ENCODE assay signal across 8 cellular contexts in the genomic region with DNA sequence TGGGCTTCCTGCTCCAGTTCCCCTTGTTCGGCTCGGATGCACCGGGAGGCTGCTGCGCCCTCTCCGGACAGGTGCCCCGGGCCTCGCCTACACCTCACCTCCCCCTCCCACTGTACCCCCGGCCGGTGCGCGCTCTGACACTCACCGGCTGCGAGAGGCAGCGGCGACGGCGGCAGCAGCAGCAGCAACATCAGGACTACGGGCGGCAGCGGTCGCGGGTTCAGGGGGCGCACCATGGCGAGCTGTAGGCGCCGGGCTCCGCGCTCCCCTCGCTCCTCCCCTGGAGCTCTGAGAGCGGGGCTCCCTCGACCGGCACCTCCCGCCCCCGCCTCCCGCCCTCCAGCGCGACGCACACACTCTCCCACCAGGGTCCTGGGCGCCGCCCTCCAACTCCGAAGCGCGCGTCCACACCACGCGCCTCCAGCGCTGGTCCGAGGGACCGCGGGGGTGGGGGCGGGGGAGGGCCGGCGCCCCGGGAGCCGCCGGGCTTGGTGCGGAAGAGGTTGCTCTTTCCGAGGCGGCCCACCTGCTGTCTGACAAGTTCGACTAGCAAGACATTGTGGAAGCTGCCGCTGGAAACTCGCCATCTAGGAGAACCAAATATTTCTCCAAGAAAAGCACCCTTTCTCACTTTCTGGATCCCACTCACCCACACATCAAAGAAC.
DNase-seq lines count a peak whose midpoint lies in the region; ATAC-seq lines count a peak whose summit lies in the region.

A gene with protein sequence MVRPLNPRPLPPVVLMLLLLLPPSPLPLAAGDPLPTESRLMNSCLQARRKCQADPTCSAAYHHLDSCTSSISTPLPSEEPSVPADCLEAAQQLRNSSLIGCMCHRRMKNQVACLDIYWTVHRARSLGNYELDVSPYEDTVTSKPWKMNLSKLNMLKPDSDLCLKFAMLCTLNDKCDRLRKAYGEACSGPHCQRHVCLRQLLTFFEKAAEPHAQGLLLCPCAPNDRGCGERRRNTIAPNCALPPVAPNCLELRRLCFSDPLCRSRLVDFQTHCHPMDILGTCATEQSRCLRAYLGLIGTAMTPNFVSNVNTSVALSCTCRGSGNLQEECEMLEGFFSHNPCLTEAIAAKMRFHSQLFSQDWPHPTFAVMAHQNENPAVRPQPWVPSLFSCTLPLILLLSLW (minus strand): TSS at position 433 of the 665 bp plus-strand sequence. CDS start 197 bp downstream, at position 236.

- no peaks in the 10 kb centered on the region for H3K4me1 ChIP-seq in iPS DF 6.9 (ENCODE audit: control insufficient read depth, insufficient read depth, low read length)

- peaks cover 12% of the 10 kb centered on the region for H3K27me3 ChIP-seq in iPS DF 6.9 (ENCODE audit: control insufficient read depth, insufficient read depth, low read length)

- peak; percentile 59 to 66 for ATAC-seq in stimulated activated naive B cell treated with anti-CD40 and anti-IgM and Interleukin-4, amounts not matched to agents 10 μg/mL and 1 μg/mL and 100 μg/mL, for 72 hours (replicated peaks)

- DNase-seq in NCI-H748 (lab: John Stamatoyannopoulos, UW; ENCODE audit: unreplicated experiment) (peak; percentile 15), NCI-H748 treated with DMSO at 0.1 percent for 48 hours (lab: John Stamatoyannopoulos, UW) (no peak), iPS DF 6.9 (ENCODE audit: low read depth, low spot score) (no peak), NCI-H2196 (lab: John Stamatoyannopoulos, UW; ENCODE audit: unreplicated experiment) (no peak), NCI-H1092 (lab: John Stamatoyannopoulos, UW) (no peak), T1000 (lab: John Stamatoyannopoulos, UW) (no peak)
- DNase-seq in activated naive CD4-positive, alpha-beta T cell treated with anti-CD3 and anti-CD28 coated beads, Interleukin-2, amount 50 U/mL, for 16 hours, result peak; percentile 13
- no peak for DNase-seq in stimulated activated naive B cell treated with anti-CD40 and anti-IgM and Interleukin-4, amounts not matched to agents 10 μg/mL and 1 μg/mL and 100 μg/mL, for 72 hours

- H3K4me1 Mint-ChIP-seq in stimulated activated naive B cell treated with anti-CD40 and anti-IgM and Interleukin-4, amounts not matched to agents 10 μg/mL and 1 μg/mL and 100 μg/mL, for 72 hours, result peaks cover 5 to 7% of the 10 kb centered on the region in 2 donors

- H3K4me3 Mint-ChIP-seq in stimulated activated naive B cell treated with anti-CD40 and anti-IgM and Interleukin-4, amounts not matched to agents 10 μg/mL and 1 μg/mL and 100 μg/mL, for 72 hours, result peak within 1 kb of the TSS; percentile 66 to 68

- no peak within 1 kb of the TSS for H3K27ac Mint-ChIP-seq in stimulated activated naive B cell treated with anti-CD40 and anti-IgM and Interleukin-4, amounts not matched to agents 10 μg/mL and 1 μg/mL and 100 μg/mL, for 72 hours

- H3K4me3 ChIP-seq in iPS DF 6.9 (ENCODE audit: low read length), result peak within 1 kb of the TSS; percentile 14; the same call in 1 of the 2 replicates

- H3K36me3 ChIP-seq in iPS DF 6.9 (ENCODE audit: control insufficient read depth, insufficient read depth, low read length), result no peaks in the 10 kb centered on the region

- WGBS in iPS DF 6.9 (ENCODE audit: insufficient coverage, insufficient read length), result no CpG with 5 or more reads among the region's 62 CpGs

- no peak within 1 kb of the TSS for H3K27ac ChIP-seq in iPS DF 6.9 (ENCODE audit: low read length)

- H3K9me3 Mint-ChIP-seq in stimulated activated naive B cell treated with anti-CD40 and anti-IgM and Interleukin-4, amounts not matched to agents 10 μg/mL and 1 μg/mL and 100 μg/mL, for 72 hours, result no peaks in the 10 kb centered on the region

- H3K27me3 Mint-ChIP-seq in stimulated activated naive B cell treated with anti-CD40 and anti-IgM and Interleukin-4, amounts not matched to agents 10 μg/mL and 1 μg/mL and 100 μg/mL, for 72 hours, result peaks cover 24 to 32% of the 10 kb centered on the region in 2 donors

- no peaks in the 10 kb centered on the region for H3K9me3 ChIP-seq in iPS DF 6.9 (ENCODE audit: control insufficient read depth, insufficient read depth, low read length)

- H3K36me3 Mint-ChIP-seq in stimulated activated naive B cell treated with anti-CD40 and anti-IgM and Interleukin-4, amounts not matched to agents 10 μg/mL and 1 μg/mL and 100 μg/mL, for 72 hours, result no peaks in the 10 kb centered on the region

Comparison
In these comparisons a context has a peak if more than half of its experiments do, and no peak if none do; other contexts are left out.
1. DNase-seq: peak in NCI-H748 (single experiment) and activated naive CD4-positive, alpha-beta T cell treated with anti-CD3 and anti-CD28 coated beads, Interleukin-2, amount 50 U/mL, for 16 hours (single experiment); none in NCI-H748 treated with DMSO at 0.1 percent for 48 hours (single experiment), iPS DF 6.9 (single experiment), stimulated activated naive B cell treated with anti-CD40 and anti-IgM and Interleukin-4, amounts not matched to agents 10 μg/mL and 1 μg/mL and 100 μg/mL, for 72 hours (single experiment), NCI-H2196 (single experiment), NCI-H1092 (single experiment) and T1000 (single experiment).